In the genomic region with DNA sequence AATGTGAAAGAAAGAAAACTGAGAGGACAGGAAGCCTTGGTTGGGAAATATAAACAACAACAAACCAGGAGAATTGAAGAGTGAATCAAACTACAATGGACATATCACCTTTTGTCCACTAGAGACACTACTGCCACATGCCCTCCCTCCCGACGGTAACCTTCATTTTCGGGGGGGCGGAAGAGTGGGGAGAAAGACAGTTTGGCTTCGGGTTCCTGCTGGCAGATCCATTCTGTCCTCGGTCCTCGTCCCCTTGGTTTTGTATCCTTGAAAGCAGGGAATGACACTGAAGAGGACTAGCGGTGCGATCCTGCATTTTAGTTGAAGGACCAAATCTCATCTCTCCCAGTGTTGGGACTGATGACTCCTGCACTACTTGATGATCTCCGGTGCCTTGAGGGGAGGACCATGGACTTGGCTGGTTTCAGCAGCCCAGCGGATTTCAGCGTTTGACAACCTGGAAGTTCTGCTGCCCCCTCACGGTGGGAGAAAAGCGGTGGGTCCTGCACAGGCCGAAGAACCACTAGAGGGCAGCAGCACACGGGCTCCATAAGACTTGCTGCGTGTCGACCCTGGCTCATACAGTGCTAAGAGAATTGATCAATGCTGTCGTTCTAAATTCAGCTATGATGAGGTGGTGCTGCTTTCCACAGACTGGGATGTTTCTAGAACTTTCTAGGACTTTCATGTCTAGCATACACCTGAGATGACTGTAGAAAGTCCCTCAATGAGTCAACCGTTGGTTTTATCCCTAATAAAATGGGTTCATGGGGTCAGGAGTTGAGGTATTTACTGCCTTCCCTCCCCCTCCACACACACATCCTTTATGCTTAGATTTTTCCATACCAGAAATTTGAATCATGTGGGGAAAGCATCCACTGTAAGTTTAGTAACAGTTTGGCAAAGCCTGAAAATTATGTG, we compare ENCODE assay signal across 8 cellular contexts. TPM values are rescaled to one million over a fixed set of nuclear protein-coding genes. Genes with fewer than 3 reads are reported as not detected.
DNase-seq lines count a peak whose midpoint lies in the region; ATAC-seq and TF ChIP-seq lines count a peak whose summit lies in the region.

No MANE protein-coding gene starts in this region.

- no peak overlapping the region for H3K9ac ChIP-seq in endodermal cell (ENCODE audit: extremely low read depth, low read length, poor library complexity, severe bottlenecking)

- peak; percentile 94 for ATAC-seq in GM21423 (IDR thresholded peaks at IDR 0.05; ENCODE audit: unreplicated experiment)
- peak; percentile 90 for ATAC-seq in activated CD8-positive, alpha-beta memory T cell treated with anti-CD3 and anti-CD28 coated beads, Interleukin-2, amount 10 ng/mL, durations not matched to agents 7 days and 5 days

- BruUV-seq in Calu3 (replicated peaks; lab: Mats Ljungman, UMichigan), result no TSS peak

- H3K9me3 Mint-ChIP-seq in Calu3 (ENCODE audit: low read depth, unreplicated experiment), result no peaks in the 10 kb centered on the region
- no peaks in the 10 kb centered on the region for H3K9me3 Mint-ChIP-seq in activated CD8-positive, alpha-beta memory T cell treated with anti-CD3 and anti-CD28 coated beads, Interleukin-2, amount 10 ng/mL, durations not matched to agents 7 days and 5 days (ENCODE audit: low read depth)
- no peaks in the 10 kb centered on the region for H3K9me3 Mint-ChIP-seq in endodermal cell

- H3K4me3 Mint-ChIP-seq in Calu3 (ENCODE audit: low read depth, unreplicated experiment) (peak overlapping the region; percentile 67), endodermal cell (no peak overlapping the region)
- H3K4me3 Mint-ChIP-seq in activated CD8-positive, alpha-beta memory T cell treated with anti-CD3 and anti-CD28 coated beads, Interleukin-2, amount 10 ng/mL, durations not matched to agents 7 days and 5 days, result peak overlapping the region; percentile 81

- no peaks in the 10 kb centered on the region for H3K4me1 ChIP-seq in endodermal cell (ENCODE audit: control insufficient read depth, insufficient read depth, low read length)

- H3K27me3 Mint-ChIP-seq in Calu3 (ENCODE audit: unreplicated experiment) (no peaks in the 10 kb centered on the region), endodermal cell (ENCODE audit: insufficient read depth) (no peaks in the 10 kb centered on the region)
- no peaks in the 10 kb centered on the region for H3K27me3 Mint-ChIP-seq in activated CD8-positive, alpha-beta memory T cell treated with anti-CD3 and anti-CD28 coated beads, Interleukin-2, amount 10 ng/mL, durations not matched to agents 7 days and 5 days

- H3K4me1 Mint-ChIP-seq in Calu3 (ENCODE audit: low read depth, unreplicated experiment), result no peaks in the 10 kb centered on the region
- H3K4me1 Mint-ChIP-seq in activated CD8-positive, alpha-beta memory T cell treated with anti-CD3 and anti-CD28 coated beads, Interleukin-2, amount 10 ng/mL, durations not matched to agents 7 days and 5 days, result peaks cover 42% of the 10 kb centered on the region
- H3K4me1 Mint-ChIP-seq in endodermal cell, result no peaks in the 10 kb centered on the region

- TF ChIP-seq CTCF in Calu3 (IDR thresholded peaks at IDR 0.05; ENCODE audit: unreplicated experiment) (peak; percentile 99), endodermal cell (conservative IDR thresholded peaks at IDR 0.05) (peak; percentile 100)

- no peaks in the 10 kb centered on the region for H3K27me3 ChIP-seq in endodermal cell (ENCODE audit: control insufficient read depth, insufficient read depth, low read length, poor library complexity, severe bottlenecking)

- DNase-seq in Calu3 (peak; percentile 92), HUDEP-2 (lab: John Stamatoyannopoulos, UW; ENCODE audit: unreplicated experiment in 76 of 76) (peak in 75 of 76 experiments; percentile 43 to 95 (median 87)), NOMO-1 treated with DMSO at 0.1 percent for 48 hours (lab: John Stamatoyannopoulos, UW; ENCODE audit: unreplicated experiment) (peak; percentile 100), endodermal cell (peak; percentile 97), mesenteric fat pad (ENCODE audit: low spot score) (peak; percentile 94)
- DNase-seq in activated CD8-positive, alpha-beta memory T cell treated with anti-CD3 and anti-CD28 coated beads, Interleukin-2, amount 10 ng/mL, durations not matched to agents 7 days and 5 days, result peak; percentile 93
- DNase-seq in stimulated activated CD8-positive, alpha-beta memory T cell treated with anti-CD3 and anti-CD28 coated beads, Interleukin-15, amount 100 ng/mL, for 24 hours (ENCODE audit: low read depth), result peak; percentile 61

- peak overlapping the region; percentile 21 for H3K27ac Mint-ChIP-seq in Calu3 (ENCODE audit: unreplicated experiment)
- peak overlapping the region; percentile 84 for H3K27ac Mint-ChIP-seq in activated CD8-positive, alpha-beta memory T cell treated with anti-CD3 and anti-CD28 coated beads, Interleukin-2, amount 10 ng/mL, durations not matched to agents 7 days and 5 days
- H3K27ac Mint-ChIP-seq in endodermal cell, result no peak overlapping the region

- 26 to 30% methylated on average over 19 to 20 of the region's 20 CpGs for WGBS in endodermal cell (ENCODE audit: insufficient coverage in 1 of 2, insufficient read length in 1 of 2), 2 experiments

- H3K9me3 ChIP-seq in endodermal cell (ENCODE audit: control insufficient read depth, low read length), result no peaks in the 10 kb centered on the region

- H3K4me3 ChIP-seq in endodermal cell (ENCODE audit: low read length), result no peak overlapping the region

- CTCF ChIA-PET in Calu3 (lab: Charles Lee), result interaction anchor here (0.6 to 1.2 kb wide), 10 partner anchors 12 to 703 kb away, joined by 3 to 9 read pairs (median 3); a partner anchor contains a TSS
- CTCF ChIA-PET in activated CD8-positive, alpha-beta memory T cell treated with anti-CD3 and anti-CD28 coated beads, Interleukin-2, amount 10 ng/mL, durations not matched to agents 7 days and 5 days (lab: Charles Lee), result interaction anchor here (0.6 to 8.6 kb wide), 32 partner anchors 9 to 380 kb away, joined by 3 to 185 read pairs (median 4); a partner anchor contains a TSS

- no peak overlapping the region for H3K27ac ChIP-seq in endodermal cell (ENCODE audit: low read depth, low read length)

- H3K36me3 Mint-ChIP-seq in Calu3 (ENCODE audit: insufficient read depth, unreplicated experiment), result peaks cover 4% of the 10 kb centered on the region
- H3K36me3 Mint-ChIP-seq in activated CD8-positive, alpha-beta memory T cell treated with anti-CD3 and anti-CD28 coated beads, Interleukin-2, amount 10 ng/mL, durations not matched to agents 7 days and 5 days, result no peaks in the 10 kb centered on the region
- H3K36me3 Mint-ChIP-seq in endodermal cell (ENCODE audit: low read depth), result no peaks in the 10 kb centered on the region

- H3K36me3 ChIP-seq in endodermal cell (ENCODE audit: control insufficient read depth, insufficient read depth, low read length), result no peaks in the 10 kb centered on the region

- intact Hi-C loops in Calu3 (cut with micrococcal nuclease; ENCODE audit: unreplicated experiment), result loop anchor here (1.0 to 5.0 kb wide), 4 partner anchors 31 to 195 kb away; a partner anchor contains a TSS

RNA-seq across cellular contexts. Expression of a gene that starts 15.1 kb away (rescaled TPM):
- total RNA-seq in Calu3 (2022), result 37.0 and 40.9 TPM in 2 replicates
- total RNA-seq in activated CD8-positive, alpha-beta memory T cell treated with anti-CD3 and anti-CD28 coated beads, Interleukin-2, amount 10 ng/mL, durations not matched to agents 7 days and 5 days, result 10 to 100 TPM; 39.9 to 56.2 TPM
- 10 to 100 TPM; 36.9 to 44.3 TPM for total RNA-seq in endodermal cell
- polyA plus RNA-seq in endodermal cell (2013, experiment 1 of 2), result 37.5 TPM
- polyA plus RNA-seq in endodermal cell (2013, experiment 2 of 2), result 39.8 TPM
- total RNA-seq in mesenteric fat pad, result 28.3 TPM
